8 cellular contexts compared by ENCODE assay signal in the genomic region with DNA sequence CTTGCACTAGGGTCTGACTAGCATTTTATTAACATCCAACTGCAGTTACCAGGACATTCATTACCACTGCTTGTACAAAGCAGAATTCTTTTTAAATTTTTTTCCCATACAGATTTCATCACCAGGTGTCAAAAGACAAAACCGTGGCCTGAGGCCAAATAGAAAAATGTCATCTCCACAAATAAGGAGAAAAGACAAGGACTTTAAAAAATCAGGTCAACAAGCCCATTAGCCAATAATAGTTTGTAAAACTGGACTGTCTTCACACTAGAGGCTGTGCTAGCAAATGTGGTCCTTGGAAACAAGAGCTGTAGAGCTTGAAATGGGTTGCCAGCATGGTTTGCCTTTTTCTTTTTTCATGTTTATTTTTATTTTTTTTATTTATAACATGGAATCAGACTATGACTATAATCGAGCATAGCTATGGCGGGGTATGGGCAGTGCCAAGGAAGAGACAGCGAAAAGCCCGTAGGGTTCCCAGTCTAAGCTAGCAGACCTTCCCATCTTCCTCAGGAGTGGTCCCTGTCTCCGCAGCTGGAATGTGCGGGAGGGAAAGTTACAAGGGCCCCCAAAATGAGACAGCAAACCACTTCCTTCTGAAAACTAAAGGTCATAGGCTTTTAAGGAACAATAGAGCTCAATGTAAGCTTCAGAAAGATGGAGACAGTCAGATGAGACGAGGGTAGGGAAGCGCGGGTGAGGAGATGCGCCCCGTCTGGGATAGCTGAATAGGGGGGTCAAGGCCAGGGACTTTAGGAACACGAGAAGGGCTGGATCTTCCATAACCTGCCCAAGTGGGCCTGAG. TPM values are rescaled to one million over a fixed set of nuclear protein-coding genes. Genes with fewer than 3 reads are reported as not detected.
A peak's percentile ranks its signal among the peaks of the same experiment; 100 is the strongest.
DNase-seq lines count a peak whose midpoint lies in the region; ATAC-seq lines count a peak whose summit lies in the region.

No MANE protein-coding gene starts in this region.

- H3K4me1 ChIP-seq in SJCRH30, result peaks cover 6% of the 10 kb centered on the region; the same call in 1 of the 2 replicates
- no peaks in the 10 kb centered on the region for H3K4me1 ChIP-seq in endocrine pancreas (ENCODE audit: control insufficient read depth, insufficient read depth, low read length)

- no peaks in the 10 kb centered on the region for H3K27me3 Mint-ChIP-seq in naive B cell

- ATAC-seq in naive B cell (ENCODE audit: low read depth in 2 of 2) (no peak), GM19397 (IDR thresholded peaks at IDR 0.05; ENCODE audit: unreplicated experiment) (no peak), GM18498 (IDR thresholded peaks at IDR 0.05; ENCODE audit: unreplicated experiment) (no peak)

- H3K27me3 ChIP-seq in SJCRH30 (no peaks in the 10 kb centered on the region), endocrine pancreas (ENCODE audit: control insufficient read depth, insufficient read depth, low read length) (no peaks in the 10 kb centered on the region)

- H3K4me3 ChIP-seq in SJCRH30 (peak overlapping the region; percentile 93), endocrine pancreas (ENCODE audit: control insufficient read depth, insufficient read depth, low read length) (peak overlapping the region; percentile 70)

- peak overlapping the region; percentile 85 to 97 (median 94) for H3K4me3 Mint-ChIP-seq in naive B cell

- peak overlapping the region; percentile 29 to 93 (median 82) for H3K27ac Mint-ChIP-seq in naive B cell

- H3K9me3 ChIP-seq in SJCRH30 (replicated peaks) (no peaks in the 10 kb centered on the region), endocrine pancreas (ENCODE audit: control insufficient read depth, low read length) (no peaks in the 10 kb centered on the region)

- no peaks in the 10 kb centered on the region for H3K36me3 Mint-ChIP-seq in naive B cell

- peak; percentile 21 for DNase-seq in activated T-cell treated with anti-CD3 and anti-CD28 coated beads, Interleukin-2, amount 50 U/mL, for 1 hour
- no peak for DNase-seq in activated T-cell treated with anti-CD3 and anti-CD28 coated beads for 4 hours
- DNase-seq in SJCRH30, result peak; percentile 15 to 50
- DNase-seq in naive B cell, result no peak
- DNase-seq in NCI-H187 treated with DMSO at 0.1 percent for 48 hours (lab: John Stamatoyannopoulos, UW), result no peak

- peaks cover 14 to 40% (median 39%) of the 10 kb centered on the region in 3 donors for H3K4me1 Mint-ChIP-seq in naive B cell

- H3K27ac ChIP-seq in SJCRH30, result peak overlapping the region; percentile 61

- peak overlapping the region; percentile 82 for H3K9ac ChIP-seq in endocrine pancreas (ENCODE audit: control insufficient read depth, insufficient read depth, low read length)

- H3K9me3 Mint-ChIP-seq in naive B cell, result no peaks in the 10 kb centered on the region

- peaks cover 4% of the 10 kb centered on the region; the same call in 1 of the 2 replicates for H3K36me3 ChIP-seq in SJCRH30
- no peaks in the 10 kb centered on the region for H3K36me3 ChIP-seq in endocrine pancreas (ENCODE audit: control insufficient read depth, insufficient read depth, low read length)

RNA-seq across cellular contexts. Expression of a gene that starts 1.5 kb away (rescaled TPM):
- 22.0 and 22.5 TPM in 2 replicates for total RNA-seq in SJCRH30 (2014; rRNA removed; shearing (Covaris generic))
- polyA plus RNA-seq in naive B cell (ENCODE audit: low read depth in 6 of 6), result 10 to 100 TPM in 5 of 6 donors, 1 to 10 TPM in 1; 9.7 to 24.7 (median 15.9) TPM

RNA-seq across cellular contexts. Expression of a gene that starts 47.9 kb away (rescaled TPM):
- 23.5 and 26.5 TPM in 2 replicates for total RNA-seq in SJCRH30 (2014; rRNA removed; shearing (Covaris generic))
- polyA plus RNA-seq in naive B cell (ENCODE audit: low read depth in 6 of 6), result 10 to 100 TPM; 17.0 to 27.9 (median 22.5) TPM

Comparison
In these comparisons a context has a peak if more than half of its experiments do, and no peak if none do; other contexts are left out.
1. DNase-seq: peak in activated T-cell treated with anti-CD3 and anti-CD28 coated beads, Interleukin-2, amount 50 U/mL, for 1 hour (single experiment) and SJCRH30 (2 of 2); none in activated T-cell treated with anti-CD3 and anti-CD28 coated beads for 4 hours (single experiment), naive B cell (single experiment) and NCI-H187 treated with DMSO at 0.1 percent for 48 hours (single experiment).